Comparison of ENCODE assay signal across 24 cellular contexts in genomic region chr1:157113116-157113515, GRCh38. TPM values are rescaled to one million over a fixed set of nuclear protein-coding genes. Genes with fewer than 3 reads are reported as not detected.
DNase-seq lines count a peak whose midpoint lies in the region; ATAC-seq and TF ChIP-seq lines count a peak whose summit lies in the region.
"Had no signal": no experiment of that assay in that cellular context is flagged by ENCODE, and none has a peak within 500 bp of the region (broad histone marks: within the 10 kb centered on the region; RNA-seq: fewer than 3 reads in every experiment).

No MANE protein-coding gene starts in this region.

- H3K36me3 ChIP-seq in HUES64 (ENCODE audit: insufficient read depth, low read length): no peaks in the 10 kb centered on the region
- no peaks in the 10 kb centered on the region for H3K36me3 ChIP-seq in neuronal stem cell (replicated peaks in 1 of 2; ENCODE audit: control insufficient read depth in 2 of 2, insufficient read depth in 2 of 2, low read length in 2 of 2)
- H3K36me3 ChIP-seq in gastrocnemius medialis: no peaks in the 10 kb centered on the region
- H3K36me3 ChIP-seq: breast epithelium, neutrophil, SJSA1, tibial artery had no signal

- ATAC-seq in gastrocnemius medialis: no peak
- ATAC-seq: activated T-helper 17 cell treated with anti-CD3 and anti-CD28 coated beads, Interleukin-2, amount 50 U/mL, for 72 hours had no signal

- no peak overlapping the region for H3K23ac ChIP-seq in neuronal stem cell (ENCODE audit: low read depth, low read length, poor library complexity)

- no peak overlapping the region for H2BK15ac ChIP-seq in neuronal stem cell (ENCODE audit: low read length)

- in situ Hi-C loops in gastrocnemius medialis (cut with MboI; ENCODE audit: low sequenced_read_pairs in 4 of 4): no loop called here

- intact Hi-C loops in cardiac septum (cut with DNase I) (no loop called here), gastrocnemius medialis (cut with DNase I; ENCODE audit: low total_unique reads) (no loop called here)

- no peak overlapping the region for H4K91ac ChIP-seq in neuronal stem cell (ENCODE audit: low read depth, low read length, poor library complexity)

- H3K4ac ChIP-seq in neuronal stem cell (ENCODE audit: low read length): no peak overlapping the region

- H3K18ac ChIP-seq in neuronal stem cell (ENCODE audit: low read length): peak overlapping the region; percentile 81

- no peaks in the 10 kb centered on the region for H3K9me3 ChIP-seq in HUES64 (ENCODE audit: insufficient read depth, low read depth, low read length)
- H3K9me3 ChIP-seq in neuronal stem cell (replicated peaks in 1 of 2; ENCODE audit: control insufficient read depth in 2 of 2, insufficient read depth in 1 of 2, low read depth in 1 of 2, low read length in 2 of 2): no peaks in the 10 kb centered on the region
- H3K9me3 ChIP-seq in gastrocnemius medialis: no peaks in the 10 kb centered on the region
- H3K9me3 ChIP-seq: breast epithelium, neutrophil, SJSA1, tibial artery had no signal

- WGBS in HUES64: 73% methylated on average over 6 of the region's 7 CpGs
- WGBS in neuronal stem cell (ENCODE audit: extremely low coverage in 2 of 2, insufficient read length in 2 of 2, insufficient replicate concordance in 1 of 2), 2 donors: no CpG with 5 or more reads among the region's 7 CpGs

- peak overlapping the region; percentile 21 for H3K14ac ChIP-seq in neuronal stem cell (ENCODE audit: low read length)

- no peak overlapping the region for H2BK120ac ChIP-seq in neuronal stem cell (ENCODE audit: low read depth, low read length)

- DNase-seq in D341Med (ENCODE audit: low spot score): peak; percentile 34
- DNase-seq in cardiac septum (ENCODE audit: low spot score): peak; percentile 50
- DNase-seq in neuronal stem cell (ENCODE audit: low spot score): no peak
- DNase-seq in AML-193 (lab: John Stamatoyannopoulos, UW): no peak
- no peak for DNase-seq in medulla oblongata (ENCODE audit: extremely low spot score)
- DNase-seq in gastrocnemius medialis: no peak
- DNase-seq: activated CD4-positive, CD25-positive, alpha-beta regulatory T cell treated with anti-CD3 and anti-CD28 coated beads, Interleukin-2, amount 50 U/mL, for 72 hours; cortex of kidney; GM23248; NCI-H1105 treated with DMSO at 0.1 percent for 48 hours; NCI-H2107; NCI-H526; OCI-M1; stimulated activated naive CD4-positive, alpha-beta T cell treated with Interleukin-2 at 50 U/mL for 16 hours had no signal

- H3K4me1 ChIP-seq in HUES64 (ENCODE audit: insufficient read depth, low read length) (peaks cover 57% of the 10 kb centered on the region), neuronal stem cell (ENCODE audit: control insufficient read depth in 2 of 2, insufficient read depth in 1 of 2, low read depth in 1 of 2, low read length in 2 of 2) (peaks cover 0 to 29% of the 10 kb centered on the region in 2 donors), gastrocnemius medialis (no peaks in the 10 kb centered on the region)
- H3K4me1 ChIP-seq: breast epithelium, SJSA1 had no signal

- 0 out of 2 replicates have a peak overlapping the region, but pooled peaks have one; percentile 36 for H3K27ac ChIP-seq in HUES64 (ENCODE audit: low read depth, low read length)
- no peak overlapping the region for H3K27ac ChIP-seq in neuronal stem cell (replicated peaks; ENCODE audit: low read length)
- no peak overlapping the region for H3K27ac ChIP-seq in gastrocnemius medialis
- H3K27ac ChIP-seq: GM23248, hepatocyte, neutrophil, SJSA1, tibial artery had no signal

- H3K27me3 ChIP-seq in HUES64 (ENCODE audit: insufficient read depth, low read length): no peaks in the 10 kb centered on the region
- peaks cover 0 to 70% (median 0%) of the 10 kb centered on the region in 3 experiments for H3K27me3 ChIP-seq in neuronal stem cell (ENCODE audit: control insufficient read depth in 3 of 3, insufficient read depth in 3 of 3, low read depth in 1 of 3, low read length in 3 of 3)
- peaks cover 4 to 16% (median 9%) of the 10 kb centered on the region in 3 donors for H3K27me3 ChIP-seq in gastrocnemius medialis
- H3K27me3 ChIP-seq: breast epithelium, SJSA1 had no signal

- no peak overlapping the region for H3K9ac ChIP-seq in HUES64 (ENCODE audit: low read depth, low read length)
- no peak overlapping the region for H3K9ac ChIP-seq in neuronal stem cell (ENCODE audit: low read depth, low read length, poor library complexity)
- H3K9ac ChIP-seq: GM23248 had no signal

- no peaks in the 10 kb centered on the region for H3K79me1 ChIP-seq in neuronal stem cell (ENCODE audit: low read depth, low read length)

- no peak overlapping the region for H2AFZ ChIP-seq in neuronal stem cell (ENCODE audit: low read length)
- H2AFZ ChIP-seq: GM23248, hepatocyte had no signal

- H2AK5ac ChIP-seq in neuronal stem cell (ENCODE audit: low read depth, low read length): peak overlapping the region; percentile 72

- TF ChIP-seq POLR2A in gastrocnemius medialis (IDR thresholded peaks at IDR 0.05): no peak

- no peak overlapping the region for H2BK5ac ChIP-seq in neuronal stem cell (ENCODE audit: low read length)

- no peak overlapping the region for H3K4me2 ChIP-seq in neuronal stem cell (ENCODE audit: insufficient read depth, low read length, poor library complexity, severe bottlenecking)
- H3K4me2 ChIP-seq: hepatocyte had no signal

- no peak overlapping the region for H4K8ac ChIP-seq in neuronal stem cell (ENCODE audit: low read depth, low read length)

- no peak overlapping the region for H3K4me3 ChIP-seq in HUES64 (ENCODE audit: low read length)
- no peak overlapping the region for H3K4me3 ChIP-seq in neuronal stem cell (ENCODE audit: low read length in 2 of 2)
- H3K4me3 ChIP-seq in gastrocnemius medialis: no peak overlapping the region
- H3K4me3 ChIP-seq: breast epithelium, GM23248, hepatocyte, SJSA1, tibial artery had no signal

- TF ChIP-seq CTCF in gastrocnemius medialis (IDR thresholded peaks at IDR 0.05 in 4 of 5, conservative IDR thresholded peaks at IDR 0.05 in 1 of 5): no peak

- H2BK12ac ChIP-seq in neuronal stem cell (ENCODE audit: low read length): peak overlapping the region; percentile 34

RNA-seq across cellular contexts. Expression of gene ETV3L, which starts 13.5 kb away (rescaled TPM):
- polyA plus RNA-seq in HUES64 (2013, experiment 1 of 2): 0.35 TPM
- polyA plus RNA-seq in HUES64 (2013, experiment 2 of 2): 0.32 TPM
- total RNA-seq in cardiac septum (not detected), gastrocnemius medialis (not detected)
- polyA plus RNA-seq in neuronal stem cell (2013, experiment 1 of 2): 0.04 TPM
- polyA plus RNA-seq in neuronal stem cell (2013, experiment 2 of 2): 0.03 TPM
- total RNA-seq: breast epithelium, fibroblast of villous mesenchyme, GM23248, hepatocyte, renal cortical epithelial cell, SJSA1 had no signal
- polyA plus RNA-seq: GM23248, hepatocyte, keratinocyte had no signal

RNA-seq across cellular contexts. Expression of gene ETV3, which starts 25.1 kb away (rescaled TPM):
- polyA plus RNA-seq in HUES64 (2013, experiment 1 of 2): 11.6 TPM
- polyA plus RNA-seq in HUES64 (2013, experiment 2 of 2): 13.5 TPM
- total RNA-seq in cardiac septum (19.7 TPM), gastrocnemius medialis (10 to 100 TPM in 3 of 4 donors, 1 to 10 TPM in 1; 8.6 to 13.4 (median 11.4) TPM)
- polyA plus RNA-seq in neuronal stem cell (2013, experiment 1 of 2): 6.7 TPM
- 6.9 TPM for polyA plus RNA-seq in neuronal stem cell (2013, experiment 2 of 2)

Comparison
In these comparisons a context has a peak if more than half of its experiments do, and no peak if none do; other contexts are left out.
1. DNase-seq: peak in D341Med (single experiment) and cardiac septum (single experiment); none in neuronal stem cell (single experiment), AML-193 (0 of 2), medulla oblongata (single experiment) and gastrocnemius medialis (0 of 2).